In genomic region chr7:149623262-149623997, GRCh38 we compare ENCODE assay signal across 8 cellular contexts.
DNase-seq lines count a peak whose midpoint lies in the region; ATAC-seq and TF ChIP-seq lines count a peak whose summit lies in the region.
"Not testable (repeated sequence)": the region's sequence is repeated elsewhere in the genome, so short reads cannot be mapped to it uniquely, and the experiment has no call there.

No MANE protein-coding gene starts in this region.

- peak overlapping the region; percentile 59 for H3K27ac ChIP-seq in RWPE2 (ENCODE audit: poor library complexity, severe bottlenecking)
- not testable (repeated sequence) for H3K27ac ChIP-seq in ovary
- H3K27ac ChIP-seq in thyroid gland = peak overlapping the region in 2 of 3 donors; percentile 76 to 91

- CTCF ChIA-PET in Caco-2 (lab: Charles Lee) = interaction anchor here (0.6 to 1.2 kb wide), 2 partner anchors 105 to 338 kb away, joined by 4 to 7 read pairs; no protein-coding TSS in a partner anchor

- not testable (repeated sequence) for H3K4me1 ChIP-seq in Caco-2; RWPE2 (ENCODE audit: insufficient read depth, poor library complexity, severe bottlenecking); ovary (ENCODE audit: insufficient read depth)
- peaks cover 8 to 23% of the 10 kb centered on the region in 2 donors for H3K4me1 ChIP-seq in thyroid gland

- H3K36me3 Mint-ChIP-seq in Caco-2 (ENCODE audit: insufficient read depth, unreplicated experiment) = peaks cover 45% of the 10 kb centered on the region
- H3K36me3 Mint-ChIP-seq in activated naive CD8-positive, alpha-beta T cell treated with anti-CD3 and anti-CD28 coated beads, Interleukin-2, amount 50 U/mL, for 24 hours (ENCODE audit: low read depth) = peaks cover 30% of the 10 kb centered on the region

- not testable (repeated sequence) for H3K9me3 ChIP-seq in Caco-2; RWPE2 (ENCODE audit: severe bottlenecking); ovary; thyroid gland

- not testable (repeated sequence) for H3K4me1 Mint-ChIP-seq in Caco-2 (ENCODE audit: low read depth, unreplicated experiment)
- peaks cover 46% of the 10 kb centered on the region for H3K4me1 Mint-ChIP-seq in activated naive CD8-positive, alpha-beta T cell treated with anti-CD3 and anti-CD28 coated beads, Interleukin-2, amount 50 U/mL, for 24 hours

- not testable (repeated sequence) for H3K36me3 ChIP-seq in Caco-2 (ENCODE audit: control insufficient read depth, insufficient read depth, low read length); ovary
- H3K36me3 ChIP-seq in RWPE2 (ENCODE audit: low read depth) (peaks cover 34% of the 10 kb centered on the region), thyroid gland (peaks cover 26 to 27% of the 10 kb centered on the region in 2 donors)

- H3K9me3 Mint-ChIP-seq in Caco-2 (ENCODE audit: unreplicated experiment); activated naive CD8-positive, alpha-beta T cell treated with anti-CD3 and anti-CD28 coated beads, Interleukin-2, amount 50 U/mL, for 24 hours: not testable (repeated sequence)

- H3K27me3 ChIP-seq in Caco-2 (replicated peaks; ENCODE audit: control insufficient read depth, insufficient read depth, low read length); RWPE2 (ENCODE audit: insufficient read depth, poor library complexity, severe bottlenecking); ovary; thyroid gland: not testable (repeated sequence)

- not testable (repeated sequence) for TF ChIP-seq EP300 in ovary (IDR thresholded peaks at IDR 0.05)

- 3 to 6% (median 6%) methylated on average over 18 to 19 of the region's 19 CpGs for WGBS in ovary, 3 donors
- WGBS in thyroid gland, 2 donors = 11 to 12% methylated on average over 19 of the region's 19 CpGs

- H3K27me3 Mint-ChIP-seq in Caco-2 (ENCODE audit: insufficient read depth, unreplicated experiment); activated naive CD8-positive, alpha-beta T cell treated with anti-CD3 and anti-CD28 coated beads, Interleukin-2, amount 50 U/mL, for 24 hours: not testable (repeated sequence)

- not testable (repeated sequence) for TF ChIP-seq POLR2A in ovary (IDR thresholded peaks at IDR 0.05); thyroid gland (IDR thresholded peaks at IDR 0.05)

- intact Hi-C loops in Caco-2 (cut with micrococcal nuclease; ENCODE audit: unreplicated experiment) = not testable (repeated sequence)
- intact Hi-C loops in ovary (cut with DNase I) (loop anchor here in 2 of 4 donors (5.0 to 10.0 kb wide), 3 partner anchors 121 to 359 kb away; partner anchors contain the start of gene ZNF783 (in 1 of the 2)), thyroid gland (cut with DNase I) (loop anchor here (10.0 kb wide), 1 partner anchor 209 kb away; no protein-coding TSS in a partner anchor)

- POLR2A ChIA-PET in Caco-2 (lab: Charles Lee) = interaction anchor here (0.6 kb wide), 1 partner anchor 692 kb away, joined by 3 read pairs; no protein-coding TSS in a partner anchor

- H3K4me3 ChIP-seq in Caco-2 (ENCODE audit: low read depth, low read length) (peak overlapping the region; percentile 89), RWPE2 (ENCODE audit: severe bottlenecking) (peak overlapping the region; percentile 73), ovary (peak overlapping the region; percentile 99), thyroid gland (replicated peaks in 1 of 3) (peak overlapping the region; percentile 89 to 98 (median 89))
- H3K4me3 ChIP-seq in Jurkat, Clone E6-1 (ENCODE audit: low read length) = peak overlapping the region; percentile 85

- peak overlapping the region; percentile 90 for H3K27ac Mint-ChIP-seq in Caco-2 (ENCODE audit: unreplicated experiment)
- H3K27ac Mint-ChIP-seq in activated naive CD8-positive, alpha-beta T cell treated with anti-CD3 and anti-CD28 coated beads, Interleukin-2, amount 50 U/mL, for 24 hours = peak overlapping the region; percentile 84

- DNase-seq in Caco-2; Jurkat, Clone E6-1 (ENCODE audit: low read depth, low spot score); RWPE2 (ENCODE audit: low spot score); activated naive CD8-positive, alpha-beta T cell treated with anti-CD3 and anti-CD28 coated beads, Interleukin-2, amount 50 U/mL, for 24 hours: not testable (repeated sequence)
- DNase-seq in kidney glomerular epithelial cell (lab: John Stamatoyannopoulos, UW) (peak; percentile 56), ovary (peak; percentile 53 to 75 (median 70)), thyroid gland (peak; percentile 70 to 73)

- peak overlapping the region; percentile 99 for H3K4me3 Mint-ChIP-seq in Caco-2 (ENCODE audit: unreplicated experiment)
- peak overlapping the region; percentile 94 for H3K4me3 Mint-ChIP-seq in activated naive CD8-positive, alpha-beta T cell treated with anti-CD3 and anti-CD28 coated beads, Interleukin-2, amount 50 U/mL, for 24 hours

- TF ChIP-seq CTCF in Caco-2 (IDR thresholded peaks at IDR 0.05; ENCODE audit: insufficient read depth in 1 of 2, low read depth in 1 of 2, low read length in 1 of 2, severe bottlenecking in 1 of 2, unreplicated experiment in 1 of 2); RWPE2 (IDR thresholded peaks at IDR 0.05; ENCODE audit: poor library complexity, severe bottlenecking); ovary (IDR thresholded peaks at IDR 0.05); thyroid gland (IDR thresholded peaks at IDR 0.05): not testable (repeated sequence)

- peak; percentile 21 for ATAC-seq in RWPE2 (ENCODE audit: low read depth)
- not testable (repeated sequence) for ATAC-seq in activated naive CD8-positive, alpha-beta T cell treated with anti-CD3 and anti-CD28 coated beads, Interleukin-2, amount 50 U/mL, for 24 hours
- ATAC-seq in esophagus mucosa = peak; percentile 10

- TSS peak; percentile 29 for BruUV-seq in Caco-2 (replicated peaks; lab: Mats Ljungman, UMichigan)
